12 cellular contexts compared by ENCODE assay signal in genomic region chr20:44583179-44583578, GRCh38. TPM values are rescaled to one million over a fixed set of nuclear protein-coding genes. Genes with fewer than 3 reads are reported as not detected.
DNase-seq lines count a peak whose midpoint lies in the region; ATAC-seq and TF ChIP-seq lines count a peak whose summit lies in the region.
"Had no signal": no experiment of that assay in that cellular context is flagged by ENCODE, and none has a peak within 500 bp of the region (broad histone marks: within the 10 kb centered on the region; RNA-seq: fewer than 3 reads in every experiment).

No MANE protein-coding gene starts in this region.

- no peaks in the 10 kb centered on the region for H4K20me1 ChIP-seq in SK-N-SH (ENCODE audit: insufficient read depth)

- no peak for TF ChIP-seq RAD21 in SK-N-SH (IDR thresholded peaks at IDR 0.05; ENCODE audit: low read length)

- no peak for TF ChIP-seq EP300 in SK-N-SH (IDR thresholded peaks at IDR 0.05; ENCODE audit: borderline replicate concordance in 1 of 2, low read depth in 1 of 2, low read length in 1 of 2)

- H3K27me3 ChIP-seq in SK-N-SH (ENCODE audit: insufficient read depth), result no peaks in the 10 kb centered on the region
- no peaks in the 10 kb centered on the region for H3K27me3 ChIP-seq in upper lobe of right lung

- intact Hi-C loops in upper lobe of right lung (cut with DNase I), result no loop called here

- peak overlapping the region; percentile 59 for H3K4me2 ChIP-seq in SK-N-SH

- peaks cover 31% of the 10 kb centered on the region; the same call in 1 of the 2 replicates for H3K79me2 ChIP-seq in SK-N-SH (ENCODE audit: insufficient read depth)

- H3K4me1 ChIP-seq in SK-N-SH (ENCODE audit: control insufficient read depth in 1 of 2, insufficient read depth in 2 of 2, low read depth in 1 of 2, low read length in 1 of 2), result peaks cover 27 to 28% of the 10 kb centered on the region in 2 experiments; a peak in 3 of 4 replicates
- H3K4me1 ChIP-seq in upper lobe of right lung, result peaks cover 50% of the 10 kb centered on the region

- no peak for TF ChIP-seq CTCF in SK-N-SH (IDR thresholded peaks at IDR 0.05)
- TF ChIP-seq CTCF in endothelial cell (IDR thresholded peaks at IDR 0.05; ENCODE audit: unreplicated experiment), result no peak
- TF ChIP-seq CTCF in upper lobe of right lung (IDR thresholded peaks at IDR 0.05), result no peak

- H3K9me2 ChIP-seq in SK-N-SH, result no peaks in the 10 kb centered on the region

- H3K27ac Mint-ChIP-seq in endothelial cell (ENCODE audit: unreplicated experiment), result peak overlapping the region; percentile 55

- peaks cover 79% of the 10 kb centered on the region for H3K4me1 Mint-ChIP-seq in endothelial cell (ENCODE audit: unreplicated experiment)

- H2AFZ ChIP-seq in SK-N-SH (ENCODE audit: low read depth), result no peak overlapping the region

- POLR2A ChIA-PET in SK-N-SH (lab: Yijun Ruan, JAX), result no interaction called here

- H3K27me3 Mint-ChIP-seq in endothelial cell (ENCODE audit: unreplicated experiment), result peaks cover 2% of the 10 kb centered on the region

- H3F3A ChIP-seq in SK-N-SH (replicated peaks; ENCODE audit: insufficient read depth), result peaks cover 6% of the 10 kb centered on the region

- H3K9me3 ChIP-seq in SK-N-SH (no peaks in the 10 kb centered on the region), upper lobe of right lung (no peaks in the 10 kb centered on the region)

- no peaks in the 10 kb centered on the region for H3K9me3 Mint-ChIP-seq in endothelial cell (ENCODE audit: unreplicated experiment)

- peak overlapping the region; percentile 93 for H3K4me3 Mint-ChIP-seq in endothelial cell (ENCODE audit: unreplicated experiment)

- ATAC-seq in SK-N-SH treated with all-trans-retinoic acid at 6 μM for 48 hours, result no peak
- ATAC-seq in upper lobe of right lung, result no peak
- no peak for ATAC-seq in GM21723 (IDR thresholded peaks at IDR 0.05; ENCODE audit: unreplicated experiment)
- no peak for ATAC-seq in GM19452 (IDR thresholded peaks at IDR 0.05; ENCODE audit: unreplicated experiment)
- ATAC-seq: stimulated activated naive CD8-positive, alpha-beta T cell treated with anti-CD3 and anti-CD28 coated beads, Interleukin-15, Interleukin-2, amounts not matched to agents 100 U/mL and 50 U/mL, for 24 hours had no signal

- peaks cover 23% of the 10 kb centered on the region for H3K36me3 Mint-ChIP-seq in endothelial cell (ENCODE audit: low read depth, unreplicated experiment)

- WGBS in SK-N-SH (ENCODE audit: low lambda C conversion rate), result 100% methylated on average over 1 of the region's 1 CpG

- DNase-seq in SK-N-SH (no peak), endothelial cell (ENCODE audit: low spot score) (no peak), myocyte (ENCODE audit: low read depth) (peak; percentile 43), upper lobe of right lung (no peak)
- no peak for DNase-seq in effector CD8-positive, alpha-beta T cell (lab: John Stamatoyannopoulos, UW)
- DNase-seq: cerebellar nuclear complex; NCI-H446; stimulated activated naive CD8-positive, alpha-beta T cell treated with anti-CD3 and anti-CD28 coated beads, Interleukin-15, Interleukin-2, amounts not matched to agents 100 U/mL and 50 U/mL, for 24 hours had no signal

- H3K36me3 ChIP-seq in SK-N-SH (replicated peaks in 1 of 2; ENCODE audit: control insufficient read depth in 1 of 2, insufficient read depth in 2 of 2, low read length in 1 of 2) (no peaks in the 10 kb centered on the region), upper lobe of right lung (no peaks in the 10 kb centered on the region)

- H3K27ac ChIP-seq in SK-N-SH (ENCODE audit: low read depth in 2 of 2, low read length in 1 of 2), result peak overlapping the region; percentile 36 to 63; a peak in 3 of 4 replicates
- peak overlapping the region; percentile 84 for H3K27ac ChIP-seq in upper lobe of right lung
- H3K27ac ChIP-seq: 22Rv1 had no signal

- H3K4me3 ChIP-seq in SK-N-SH (ENCODE audit: low read depth in 2 of 2, low read length in 1 of 2) (peak overlapping the region in 1 of 2 experiments; percentile 7; a peak in 1 of 4 replicates), upper lobe of right lung (peak overlapping the region; percentile 56)

- CTCF ChIA-PET in SK-N-SH (lab: Yijun Ruan, JAX), result interaction anchor here (1.0 kb wide), 1 partner anchor 27 kb away, joined by 4 read pairs; no protein-coding TSS in a partner anchor

- peak overlapping the region; percentile 47; the same call in 1 of the 2 replicates for H3K9ac ChIP-seq in SK-N-SH

TF ChIP-seq in SK-N-SH, 30 proteins besides CTCF, POLR2A, EP300 and RAD21 (continues in another document):
- no peak for TF ChIP-seq NRF1 (IDR thresholded peaks at IDR 0.05; ENCODE audit: low read depth, low read length)
- no peak for TF ChIP-seq YY1 (IDR thresholded peaks at IDR 0.05; ENCODE audit: low read depth)
- TF ChIP-seq USF2 (IDR thresholded peaks at IDR 0.05; ENCODE audit: borderline replicate concordance, low read depth, low read length), result no peak
- no peak for TF ChIP-seq PBX3 (IDR thresholded peaks at IDR 0.05)
- no peak for TF ChIP-seq POLR2AphosphoS5 (IDR thresholded peaks at IDR 0.05; ENCODE audit: low read depth, low read length)
- no peak for TF ChIP-seq ELF1 (IDR thresholded peaks at IDR 0.05)
- TF ChIP-seq FOSL2 (IDR thresholded peaks at IDR 0.05; ENCODE audit: borderline replicate concordance, low read depth), result no peak
- TF ChIP-seq MAX (IDR thresholded peaks at IDR 0.05; ENCODE audit: low read depth), result no peak
- TF ChIP-seq RCOR1 (IDR thresholded peaks at IDR 0.05; ENCODE audit: low read length), result no peak
- no peak for TF ChIP-seq NFIC (IDR thresholded peaks at IDR 0.05; ENCODE audit: borderline replicate concordance)
- TF ChIP-seq FOXM1 (IDR thresholded peaks at IDR 0.05; ENCODE audit: low read depth), result no peak

TF ChIP-seq in SK-N-SH treated with all-trans-retinoic acid at 6 μM for 48 hours, 23 proteins besides CTCF, POLR2A, EP300 and RAD21:
- no peak for TF ChIP-seq TCF4 (CRISPR knock-in tag; IDR thresholded peaks at IDR 0.05; ENCODE audit: borderline replicate concordance)
- TF ChIP-seq ZNF8 (CRISPR knock-in tag; IDR thresholded peaks at IDR 0.05), result no peak
- TF ChIP-seq ISL1 (CRISPR knock-in tag; IDR thresholded peaks at IDR 0.05), result no peak
- TF ChIP-seq CSRNP3 (CRISPR knock-in tag; IDR thresholded peaks at IDR 0.05), result no peak
- TF ChIP-seq CSDC2 (CRISPR knock-in tag; IDR thresholded peaks at IDR 0.05), result no peak
- TF ChIP-seq ZNF565 (CRISPR knock-in tag; conservative IDR thresholded peaks at IDR 0.05; ENCODE audit: low read depth), result no peak
- TF ChIP-seq GLIS3 (CRISPR knock-in tag; IDR thresholded peaks at IDR 0.05), result no peak
- no peak for TF ChIP-seq PPARA (CRISPR knock-in tag; IDR thresholded peaks at IDR 0.05; ENCODE audit: borderline replicate concordance)
- no peak for TF ChIP-seq ZFP30 (CRISPR knock-in tag; IDR thresholded peaks at IDR 0.05)
- no peak for TF ChIP-seq ARNTL (CRISPR knock-in tag; IDR thresholded peaks at IDR 0.05; ENCODE audit: borderline replicate concordance, low read depth)
- TF ChIP-seq ZNF70 (CRISPR knock-in tag; IDR thresholded peaks at IDR 0.05), result no peak
- no peak for TF ChIP-seq CREB5 (CRISPR knock-in tag; IDR thresholded peaks at IDR 0.05; ENCODE audit: low read depth)

RNA-seq across cellular contexts. Expression of gene PKIG, which starts 0.8 kb away (rescaled TPM):
- 63.9 and 92.9 TPM in 2 replicates for polyA plus RNA-seq in SK-N-SH (2012; rRNA removed)
- polyA plus RNA-seq in SK-N-SH (2012; cell fraction: cytosol; rRNA removed), result 67.5 and 78.6 TPM in 2 replicates
- polyA plus RNA-seq in SK-N-SH (2012; cell fraction: nucleus; rRNA removed), result 29.9 and 37.7 TPM in 2 replicates
- total RNA-seq in endothelial cell (ENCODE audit: unreplicated experiment), result 184 TPM
- total RNA-seq in myocyte, result 46.8 and 51.9 TPM in 2 replicates
- polyA plus RNA-seq in myocyte (2012), result 32.7 TPM
- 88.8 TPM for total RNA-seq in upper lobe of right lung
